In genomic region chr2:206305523-206306245, GRCh38 we compare ENCODE assay signal across 18 cellular contexts. TPM values are rescaled to one million over a fixed set of nuclear protein-coding genes. Genes with fewer than 3 reads are reported as not detected.
DNase-seq lines count a peak whose midpoint lies in the region; ATAC-seq and TF ChIP-seq lines count a peak whose summit lies in the region.
"Had no signal": no experiment of that assay in that cellular context is flagged by ENCODE, and none has a peak within 500 bp of the region (broad histone marks: within the 10 kb centered on the region; RNA-seq: fewer than 3 reads in every experiment).

No MANE protein-coding gene starts in this region.

- no peaks in the 10 kb centered on the region for H3K4me1 Mint-ChIP-seq in stimulated activated memory B cell treated with anti-CD40 and anti-IgM and Interleukin-4, amounts not matched to agents 10 μg/mL and 1 μg/mL and 100 μg/mL, for 72 hours
- H3K4me1 Mint-ChIP-seq: H9, T-helper 17 cell had no signal

- H3K36me3 Mint-ChIP-seq in stimulated activated memory B cell treated with anti-CD40 and anti-IgM and Interleukin-4, amounts not matched to agents 10 μg/mL and 1 μg/mL and 100 μg/mL, for 72 hours = peaks cover 9% of the 10 kb centered on the region

- ATAC-seq in GM19025 (IDR thresholded peaks at IDR 0.05; ENCODE audit: low read depth, unreplicated experiment) (peak; percentile 51), GM21529 (IDR thresholded peaks at IDR 0.05; ENCODE audit: unreplicated experiment) (peak; percentile 82), HG03108 (IDR thresholded peaks at IDR 0.05; ENCODE audit: unreplicated experiment) (peak; percentile 69), gastrocnemius medialis (no peak)
- ATAC-seq in stimulated activated memory B cell treated with anti-CD40 and anti-IgM and Interleukin-4, amounts not matched to agents 10 μg/mL and 1 μg/mL and 100 μg/mL, for 72 hours = peak; percentile 70
- ATAC-seq: activated CD4-positive, CD25-positive, alpha-beta regulatory T cell treated with anti-CD3 and anti-CD28 coated beads, Interleukin-2, amount 50 U/mL, for 24 hours; lower lobe of right lung; pancreas; T-helper 17 cell had no signal

- no peak overlapping the region for H3K27ac Mint-ChIP-seq in stimulated activated memory B cell treated with anti-CD40 and anti-IgM and Interleukin-4, amounts not matched to agents 10 μg/mL and 1 μg/mL and 100 μg/mL, for 72 hours
- H3K27ac Mint-ChIP-seq: H9, T-helper 17 cell had no signal

- H3K36me3 ChIP-seq in gastrocnemius medialis = peaks cover 0 to 9% of the 10 kb centered on the region in 2 donors
- H3K36me3 ChIP-seq: lower lobe of right lung had no signal

- H3K4me1 ChIP-seq in gastrocnemius medialis = no peaks in the 10 kb centered on the region
- H3K4me1 ChIP-seq: lower lobe of right lung, pancreas had no signal

- TF ChIP-seq CTCF in gastrocnemius medialis (IDR thresholded peaks at IDR 0.05 in 4 of 5, conservative IDR thresholded peaks at IDR 0.05 in 1 of 5) = no peak

- no peaks in the 10 kb centered on the region for H3K27me3 Mint-ChIP-seq in stimulated activated memory B cell treated with anti-CD40 and anti-IgM and Interleukin-4, amounts not matched to agents 10 μg/mL and 1 μg/mL and 100 μg/mL, for 72 hours
- H3K27me3 Mint-ChIP-seq: T-helper 17 cell had no signal

- H3K9me3 Mint-ChIP-seq in stimulated activated memory B cell treated with anti-CD40 and anti-IgM and Interleukin-4, amounts not matched to agents 10 μg/mL and 1 μg/mL and 100 μg/mL, for 72 hours = no peaks in the 10 kb centered on the region
- H3K9me3 Mint-ChIP-seq: H9 had no signal

- in situ Hi-C loops in gastrocnemius medialis (cut with MboI; ENCODE audit: low sequenced_read_pairs in 4 of 4) = no loop called here

- intact Hi-C loops in gastrocnemius medialis (cut with DNase I; ENCODE audit: low total_unique reads) = no loop called here

- H3K27ac ChIP-seq in gastrocnemius medialis = no peak overlapping the region
- H3K27ac ChIP-seq: lower lobe of right lung, pancreas had no signal

- no peaks in the 10 kb centered on the region for H3K9me3 ChIP-seq in gastrocnemius medialis
- H3K9me3 ChIP-seq: lower lobe of right lung, pancreas had no signal

- H3K4me3 ChIP-seq in gastrocnemius medialis = no peak overlapping the region
- H3K4me3 ChIP-seq: lower lobe of right lung, pancreas had no signal

- DNase-seq in cerebellar nuclear complex (lab: John Stamatoyannopoulos, UW) = no peak
- DNase-seq in gastrocnemius medialis = no peak
- no peak for DNase-seq in dedifferentiated amniotic fluid mesenchymal stem cell (ENCODE audit: extremely low spot score)
- DNase-seq: activated gamma-delta T cell treated with Interleukin-2 at 50 U/mL for 16 hours; cortex of kidney; DMS 273 treated with DMSO at 0.1 percent for 48 hours; erythroblast; H9; lower lobe of right lung; NCI-H345; pancreas; stimulated activated CD4-positive, alpha-beta T cell treated with anti-CD3 and anti-CD28 coated beads, Interleukin-4, amount 100 ng/mL, for 1 hour; T-helper 17 cell had no signal

- no peak for TF ChIP-seq POLR2A in gastrocnemius medialis (IDR thresholded peaks at IDR 0.05)

- H3K4me3 Mint-ChIP-seq in stimulated activated memory B cell treated with anti-CD40 and anti-IgM and Interleukin-4, amounts not matched to agents 10 μg/mL and 1 μg/mL and 100 μg/mL, for 72 hours = no peak overlapping the region
- H3K4me3 Mint-ChIP-seq: H9, T-helper 17 cell had no signal

- H3K27me3 ChIP-seq in gastrocnemius medialis = no peaks in the 10 kb centered on the region
- H3K27me3 ChIP-seq: pancreas had no signal

RNA-seq across cellular contexts. Expression of gene ZDBF2, which starts 31.2 kb away (rescaled TPM):
- total RNA-seq in gastrocnemius medialis = 10 to 100 TPM in 1 of 4 donors, 1 to 10 TPM in 3; 5.8 to 13.2 (median 9.5) TPM

Comparison
In these comparisons a context has a peak if more than half of its experiments do, and no peak if none do; other contexts are left out.
1. ATAC-seq: peak in GM19025 (single experiment), GM21529 (single experiment), HG03108 (single experiment) and stimulated activated memory B cell treated with anti-CD40 and anti-IgM and Interleukin-4, amounts not matched to agents 10 μg/mL and 1 μg/mL and 100 μg/mL, for 72 hours (single experiment); none in gastrocnemius medialis (0 of 2).